16 cellular contexts compared by ENCODE assay signal in the genomic region with DNA sequence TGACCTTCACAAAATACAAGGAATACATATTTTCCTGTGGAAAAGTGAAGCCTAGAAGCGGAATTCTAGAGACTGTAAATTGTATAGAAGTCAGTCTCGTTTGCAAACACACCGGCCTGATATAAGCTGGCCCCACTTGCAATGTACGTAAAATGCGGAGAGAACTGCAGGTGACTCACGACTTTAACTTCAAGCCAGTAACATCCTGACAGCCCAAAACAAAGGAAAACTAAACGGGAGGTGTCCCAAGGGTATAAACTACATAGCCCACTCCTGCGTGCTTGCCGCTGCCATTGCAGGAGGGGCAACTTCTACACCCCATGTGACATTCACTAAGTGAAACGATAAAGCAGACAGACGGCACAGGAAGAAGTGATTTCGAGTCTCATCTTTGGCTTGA.
A peak's percentile ranks its signal among the peaks of the same experiment; 100 is the strongest.
DNase-seq lines count a peak whose midpoint lies in the region; ATAC-seq, FAIRE-seq and TF ChIP-seq lines count a peak whose summit lies in the region.
"Had no signal": no experiment of that assay in that cellular context is flagged by ENCODE, and none has a peak within 500 bp of the region (broad histone marks: within the 10 kb centered on the region; RNA-seq: fewer than 3 reads in every experiment).

No MANE protein-coding gene starts in this region.

- FAIRE-seq in urothelium cell line (lab: Jason Lieb, UNC): no peak

- peaks cover 16% of the 10 kb centered on the region for H3K4me1 ChIP-seq in mammary epithelial cell (ENCODE audit: insufficient read depth, low read length)
- peaks cover 21% of the 10 kb centered on the region for H3K4me1 ChIP-seq in mesodermal cell (ENCODE audit: control insufficient read depth, insufficient read depth, low read length, poor library complexity, severe bottlenecking)

- dilution Hi-C loops in mammary epithelial cell (cut with HindIII; ENCODE audit: low sequenced_read_pairs): loop anchor here (5.0 to 10.0 kb wide), 2 partner anchors 72 to 76 kb away; no protein-coding TSS in a partner anchor

- peak overlapping the region; percentile 20 for H3K4me2 ChIP-seq in mammary epithelial cell (ENCODE audit: insufficient read depth, low read depth, low read length)

- 90% methylated on average over 12 of the region's 12 CpGs for WGBS in mammary epithelial cell (ENCODE audit: low coverage, missing lambda C conversion rate)
- WGBS in mesodermal cell (ENCODE audit: insufficient coverage in 2 of 2), 2 experiments: 72 to 78% methylated on average over 6 to 7 of the region's 12 CpGs

- H4K20me1 ChIP-seq in mammary epithelial cell (ENCODE audit: insufficient read depth, low read length): no peaks in the 10 kb centered on the region

- no peaks in the 10 kb centered on the region for H3K79me2 ChIP-seq in mammary epithelial cell (ENCODE audit: insufficient read depth, low read length)

- H3K36me3 Mint-ChIP-seq in activated naive CD8-positive, alpha-beta T cell treated with anti-CD3 and anti-CD28 coated beads for 36 hours: peaks cover 11% of the 10 kb centered on the region
- H3K36me3 Mint-ChIP-seq in activated naive CD8-positive, alpha-beta T cell treated with anti-CD3 and anti-CD28 coated beads, Interleukin-2, amount 50 U/mL, for 24 hours (ENCODE audit: low read depth): peaks cover 17% of the 10 kb centered on the region

- CTCF ChIA-PET in mammary epithelial cell (lab: Charles Lee; ENCODE audit: low non-redundant PET): no interaction called here

- no peak overlapping the region for H3K4me3 Mint-ChIP-seq in activated naive CD8-positive, alpha-beta T cell treated with anti-CD3 and anti-CD28 coated beads for 36 hours
- H3K4me3 Mint-ChIP-seq in activated naive CD8-positive, alpha-beta T cell treated with anti-CD3 and anti-CD28 coated beads, Interleukin-2, amount 50 U/mL, for 24 hours: no peak overlapping the region
- H3K4me3 Mint-ChIP-seq: activated T-helper 17 cell treated with anti-CD3 and anti-CD28 coated beads, Interleukin-2, amount 50 U/mL, for 72 hours; dendritic cell treated with granulocyte-macrophage colony-stimulating factor and Interleukin-4, amounts not matched to agents 40 ng/mL and 50 ng/mL, for 4 days; neural crest cell; T-helper 2 cell treated with Interferon-gamma antibody and Interleukin-4, amounts not matched to agents 5 μg/mL and 100 μg/mL, for 36 hours had no signal

- no peaks in the 10 kb centered on the region for H3K27me3 Mint-ChIP-seq in activated naive CD8-positive, alpha-beta T cell treated with anti-CD3 and anti-CD28 coated beads for 36 hours
- no peaks in the 10 kb centered on the region for H3K27me3 Mint-ChIP-seq in activated naive CD8-positive, alpha-beta T cell treated with anti-CD3 and anti-CD28 coated beads, Interleukin-2, amount 50 U/mL, for 24 hours
- H3K27me3 Mint-ChIP-seq: activated T-helper 17 cell treated with anti-CD3 and anti-CD28 coated beads, Interleukin-2, amount 50 U/mL, for 72 hours; dendritic cell treated with granulocyte-macrophage colony-stimulating factor and Interleukin-4, amounts not matched to agents 40 ng/mL and 50 ng/mL, for 4 days had no signal

- H3K36me3 ChIP-seq in mammary epithelial cell (ENCODE audit: insufficient read depth, low read length) (peaks cover 6% of the 10 kb centered on the region), mesodermal cell (ENCODE audit: control insufficient read depth, insufficient read depth, low read length) (peaks cover 41% of the 10 kb centered on the region)

- in situ Hi-C loops in mammary epithelial cell (cut with MboI; ENCODE audit: low sequenced_read_pairs in 2 of 2): no loop called here

- intact Hi-C loops in mammary epithelial cell (cut with micrococcal nuclease): no loop called here

- H3K9me3 ChIP-seq in mammary epithelial cell (replicated peaks; ENCODE audit: insufficient read depth, low read length) (no peaks in the 10 kb centered on the region), mesodermal cell (ENCODE audit: control insufficient read depth, low read length) (no peaks in the 10 kb centered on the region)

- ATAC-seq in activated naive CD8-positive, alpha-beta T cell treated with anti-CD3 and anti-CD28 coated beads, Interleukin-2, amount 50 U/mL, for 24 hours: no peak
- no peak for ATAC-seq in GM21423 (IDR thresholded peaks at IDR 0.05; ENCODE audit: unreplicated experiment)
- ATAC-seq: activated T-helper 17 cell treated with anti-CD3 and anti-CD28 coated beads, Interleukin-2, amount 50 U/mL, for 72 hours had no signal

- H2AFZ ChIP-seq in mammary epithelial cell (ENCODE audit: low read depth, low read length): no peak overlapping the region

- no peak for TF ChIP-seq CTCF in mammary epithelial cell (conservative IDR thresholded peaks at IDR 0.05 in 1 of 2, IDR thresholded peaks at IDR 0.05 in 1 of 2; ENCODE audit: extremely low read depth in 1 of 2, insufficient read depth in 1 of 2, low read depth in 1 of 2, low read length in 2 of 2)

- H3K9me3 Mint-ChIP-seq in activated naive CD8-positive, alpha-beta T cell treated with anti-CD3 and anti-CD28 coated beads for 36 hours: no peaks in the 10 kb centered on the region
- no peaks in the 10 kb centered on the region for H3K9me3 Mint-ChIP-seq in activated naive CD8-positive, alpha-beta T cell treated with anti-CD3 and anti-CD28 coated beads, Interleukin-2, amount 50 U/mL, for 24 hours
- H3K9me3 Mint-ChIP-seq: activated T-helper 17 cell treated with anti-CD3 and anti-CD28 coated beads, Interleukin-2, amount 50 U/mL, for 72 hours; dendritic cell treated with granulocyte-macrophage colony-stimulating factor and Interleukin-4, amounts not matched to agents 40 ng/mL and 50 ng/mL, for 4 days; HFFc6; neural crest cell; T-helper 2 cell treated with Interferon-gamma antibody and Interleukin-4, amounts not matched to agents 5 μg/mL and 100 μg/mL, for 36 hours had no signal

- no TSS peak for BruUV-seq in mammary epithelial cell (replicated peaks; lab: Mats Ljungman, UMichigan)

- H3K27me3 ChIP-seq in mammary epithelial cell (ENCODE audit: insufficient read depth, low read length): no peaks in the 10 kb centered on the region

- peaks cover 8% of the 10 kb centered on the region for H3K4me1 Mint-ChIP-seq in activated naive CD8-positive, alpha-beta T cell treated with anti-CD3 and anti-CD28 coated beads for 36 hours
- peaks cover 4% of the 10 kb centered on the region for H3K4me1 Mint-ChIP-seq in activated naive CD8-positive, alpha-beta T cell treated with anti-CD3 and anti-CD28 coated beads, Interleukin-2, amount 50 U/mL, for 24 hours
- H3K4me1 Mint-ChIP-seq: activated T-helper 17 cell treated with anti-CD3 and anti-CD28 coated beads, Interleukin-2, amount 50 U/mL, for 72 hours; neural crest cell had no signal

- H3K27ac Mint-ChIP-seq in activated naive CD8-positive, alpha-beta T cell treated with anti-CD3 and anti-CD28 coated beads for 36 hours: peak overlapping the region; percentile 42
- H3K27ac Mint-ChIP-seq in activated naive CD8-positive, alpha-beta T cell treated with anti-CD3 and anti-CD28 coated beads, Interleukin-2, amount 50 U/mL, for 24 hours: no peak overlapping the region
- H3K27ac Mint-ChIP-seq: T-helper 2 cell treated with Interferon-gamma antibody and Interleukin-4, amounts not matched to agents 5 μg/mL and 100 μg/mL, for 36 hours had no signal

- H3K27ac ChIP-seq in mammary epithelial cell (ENCODE audit: insufficient read depth, low read depth, low read length) (no peak overlapping the region), mesodermal cell (ENCODE audit: low read depth, low read length, severe bottlenecking) (peak overlapping the region; percentile 71)

- no peak for DNase-seq in activated naive CD8-positive, alpha-beta T cell treated with anti-CD3 and anti-CD28 coated beads for 36 hours
- DNase-seq in activated naive CD8-positive, alpha-beta T cell treated with anti-CD3 and anti-CD28 coated beads, Interleukin-2, amount 50 U/mL, for 24 hours: no peak
- DNase-seq in mammary epithelial cell (no peak), urothelium cell line (ENCODE audit: low spot score) (peak; percentile 64), NCI-H345 (lab: John Stamatoyannopoulos, UW) (no peak)
- no peak for DNase-seq in stimulated activated CD4-positive, alpha-beta T cell treated with anti-CD3 and anti-CD28 coated beads, Interleukin-12 subunit alpha, Interleukin-12 subunit beta, amount 100 ng/mL, for 4 hours
- DNase-seq: DND-41, NCI-H1436 treated with DMSO at 0.1 percent for 48 hours, SHP77 had no signal

- no peak overlapping the region for H3K9ac ChIP-seq in mammary epithelial cell (ENCODE audit: insufficient read depth, low read length)

- no peak overlapping the region for H3K4me3 ChIP-seq in mammary epithelial cell (replicated peaks in 1 of 3; ENCODE audit: insufficient read depth in 1 of 3, low read depth in 2 of 3, low read length in 3 of 3)
- H3K4me3 ChIP-seq in mesodermal cell (ENCODE audit: extremely low read depth, insufficient read depth, low read length, poor library complexity, severe bottlenecking): no peak overlapping the region
